Comparison of ENCODE assay signal across 1 cellular context in the genomic region with DNA sequence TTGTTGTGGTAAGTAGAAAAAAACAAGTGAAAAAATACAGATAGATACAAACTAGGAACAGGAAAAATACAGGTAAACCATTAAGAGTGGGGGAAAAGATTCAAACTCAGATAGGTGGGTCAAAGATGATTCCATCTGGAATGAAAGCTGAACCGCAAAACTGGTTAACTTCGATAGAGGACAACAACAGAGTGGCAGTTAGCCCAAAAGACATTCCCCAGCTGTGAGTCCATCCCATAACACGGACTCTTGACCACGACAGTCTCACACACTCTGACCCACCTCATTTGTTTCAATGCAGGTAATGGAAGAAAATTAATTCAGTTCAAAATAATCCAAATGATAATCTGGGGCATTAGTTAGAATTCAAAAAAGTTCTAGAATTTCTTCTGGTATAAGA.
TF ChIP-seq lines count a peak whose summit lies in the region.

No MANE protein-coding gene starts in this region.

TF ChIP-seq in GM23338, 12 proteins besides CTCF, POLR2A, EP300 and RAD21 (continued from another document):
- TF ChIP-seq, protein P1, sequence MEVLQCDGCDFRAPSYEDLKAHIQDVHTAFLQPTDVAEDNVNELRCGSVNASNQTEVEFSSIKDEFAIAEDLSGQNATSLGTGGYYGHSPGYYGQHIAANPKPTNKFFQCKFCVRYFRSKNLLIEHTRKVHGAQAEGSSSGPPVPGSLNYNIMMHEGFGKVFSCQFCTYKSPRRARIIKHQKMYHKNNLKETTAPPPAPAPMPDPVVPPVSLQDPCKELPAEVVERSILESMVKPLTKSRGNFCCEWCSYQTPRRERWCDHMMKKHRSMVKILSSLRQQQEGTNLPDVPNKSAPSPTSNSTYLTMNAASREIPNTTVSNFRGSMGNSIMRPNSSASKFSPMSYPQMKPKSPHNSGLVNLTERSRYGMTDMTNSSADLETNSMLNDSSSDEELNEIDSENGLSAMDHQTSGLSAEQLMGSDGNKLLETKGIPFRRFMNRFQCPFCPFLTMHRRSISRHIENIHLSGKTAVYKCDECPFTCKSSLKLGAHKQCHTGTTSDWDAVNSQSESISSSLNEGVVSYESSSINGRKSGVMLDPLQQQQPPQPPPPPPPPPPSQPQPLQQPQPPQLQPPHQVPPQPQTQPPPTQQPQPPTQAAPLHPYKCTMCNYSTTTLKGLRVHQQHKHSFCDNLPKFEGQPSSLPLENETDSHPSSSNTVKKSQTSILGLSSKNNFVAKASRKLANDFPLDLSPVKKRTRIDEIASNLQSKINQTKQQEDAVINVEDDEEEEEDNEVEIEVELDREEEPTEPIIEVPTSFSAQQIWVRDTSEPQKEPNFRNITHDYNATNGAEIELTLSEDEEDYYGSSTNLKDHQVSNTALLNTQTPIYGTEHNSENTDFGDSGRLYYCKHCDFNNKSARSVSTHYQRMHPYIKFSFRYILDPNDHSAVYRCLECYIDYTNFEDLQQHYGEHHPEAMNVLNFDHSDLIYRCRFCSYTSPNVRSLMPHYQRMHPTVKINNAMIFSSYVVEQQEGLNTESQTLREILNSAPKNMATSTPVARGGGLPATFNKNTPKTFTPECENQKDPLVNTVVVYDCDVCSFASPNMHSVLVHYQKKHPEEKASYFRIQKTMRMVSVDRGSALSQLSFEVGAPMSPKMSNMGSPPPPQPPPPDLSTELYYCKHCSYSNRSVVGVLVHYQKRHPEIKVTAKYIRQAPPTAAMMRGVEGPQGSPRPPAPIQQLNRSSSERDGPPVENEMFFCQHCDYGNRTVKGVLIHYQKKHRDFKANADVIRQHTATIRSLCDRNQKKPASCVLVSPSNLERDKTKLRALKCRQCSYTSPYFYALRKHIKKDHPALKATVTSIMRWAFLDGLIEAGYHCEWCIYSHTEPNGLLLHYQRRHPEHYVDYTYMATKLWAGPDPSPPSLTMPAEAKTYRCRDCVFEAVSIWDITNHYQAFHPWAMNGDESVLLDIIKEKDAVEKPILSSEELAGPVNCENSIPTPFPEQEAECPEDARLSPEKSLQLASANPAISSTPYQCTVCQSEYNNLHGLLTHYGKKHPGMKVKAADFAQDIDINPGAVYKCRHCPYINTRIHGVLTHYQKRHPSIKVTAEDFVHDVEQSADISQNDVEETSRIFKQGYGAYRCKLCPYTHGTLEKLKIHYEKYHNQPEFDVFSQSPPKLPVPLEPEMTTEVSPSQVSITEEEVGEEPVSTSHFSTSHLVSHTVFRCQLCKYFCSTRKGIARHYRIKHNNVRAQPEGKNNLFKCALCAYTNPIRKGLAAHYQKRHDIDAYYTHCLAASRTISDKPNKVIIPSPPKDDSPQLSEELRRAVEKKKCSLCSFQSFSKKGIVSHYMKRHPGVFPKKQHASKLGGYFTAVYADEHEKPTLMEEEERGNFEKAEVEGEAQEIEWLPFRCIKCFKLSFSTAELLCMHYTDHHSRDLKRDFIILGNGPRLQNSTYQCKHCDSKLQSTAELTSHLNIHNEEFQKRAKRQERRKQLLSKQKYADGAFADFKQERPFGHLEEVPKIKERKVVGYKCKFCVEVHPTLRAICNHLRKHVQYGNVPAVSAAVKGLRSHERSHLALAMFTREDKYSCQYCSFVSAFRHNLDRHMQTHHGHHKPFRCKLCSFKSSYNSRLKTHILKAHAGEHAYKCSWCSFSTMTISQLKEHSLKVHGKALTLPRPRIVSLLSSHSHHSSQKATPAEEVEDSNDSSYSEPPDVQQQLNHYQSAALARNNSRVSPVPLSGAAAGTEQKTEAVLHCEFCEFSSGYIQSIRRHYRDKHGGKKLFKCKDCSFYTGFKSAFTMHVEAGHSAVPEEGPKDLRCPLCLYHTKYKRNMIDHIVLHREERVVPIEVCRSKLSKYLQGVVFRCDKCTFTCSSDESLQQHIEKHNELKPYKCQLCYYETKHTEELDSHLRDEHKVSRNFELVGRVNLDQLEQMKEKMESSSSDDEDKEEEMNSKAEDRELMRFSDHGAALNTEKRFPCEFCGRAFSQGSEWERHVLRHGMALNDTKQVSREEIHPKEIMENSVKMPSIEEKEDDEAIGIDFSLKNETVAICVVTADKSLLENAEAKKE (CRISPR knock-in tag; IDR thresholded peaks at IDR 0.05) = no peak
